ENCODE assay signal across 1 cellular context in the genomic region with DNA sequence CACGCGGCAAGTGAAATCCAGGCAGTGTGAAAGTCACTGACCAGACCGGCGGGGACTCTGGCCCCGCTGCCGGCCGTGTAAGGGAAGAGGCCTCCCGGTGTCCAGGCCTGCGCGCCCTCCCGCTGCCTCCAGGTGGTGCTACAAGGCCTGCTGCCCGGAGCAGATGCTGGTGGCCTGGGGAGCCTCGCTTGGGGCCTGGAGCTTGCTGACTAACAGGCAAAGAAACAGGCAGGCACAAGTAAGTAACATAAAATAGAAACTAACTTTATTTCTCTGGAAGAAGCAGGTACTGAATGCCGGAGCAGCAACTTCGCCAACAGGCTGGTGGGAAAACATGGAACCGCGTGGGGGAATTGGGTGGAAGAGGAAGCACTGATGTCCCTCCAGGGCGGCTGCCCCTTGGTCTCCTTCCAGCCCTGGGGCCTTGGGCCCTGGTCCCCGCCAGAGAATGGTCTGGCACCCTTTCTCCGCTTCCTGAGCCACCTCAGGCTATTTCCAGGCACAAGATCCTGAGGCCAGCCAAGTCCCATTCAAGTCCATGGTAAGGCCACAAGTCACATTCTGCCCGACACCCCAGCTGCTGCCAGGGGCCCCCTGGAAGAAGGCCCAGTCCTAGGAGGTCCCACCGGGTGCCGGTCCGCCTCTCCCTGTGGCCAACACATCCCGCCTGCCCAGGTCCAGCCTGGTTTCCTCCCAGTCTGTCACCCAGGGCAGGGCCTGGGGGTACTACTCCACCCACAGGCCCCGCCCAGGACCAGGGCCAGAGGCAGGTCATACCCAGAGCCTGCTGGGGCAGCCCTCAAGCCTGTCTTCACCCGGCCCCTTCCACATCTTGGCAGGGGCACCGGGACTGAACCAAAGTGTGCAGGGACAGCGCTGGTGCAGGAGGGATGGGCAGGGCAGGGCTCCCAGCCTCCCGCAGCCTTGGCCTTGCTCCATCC.
A peak's percentile ranks its signal among the peaks of the same experiment; 100 is the strongest.
TF ChIP-seq lines count a peak whose summit lies in the region.

No MANE protein-coding gene starts in this region.

TF ChIP-seq in HepG2, 621 proteins besides CTCF, POLR2A, EP300 and RAD21 (continued from another document and continues in another):
- TF ChIP-seq, protein P1, sequence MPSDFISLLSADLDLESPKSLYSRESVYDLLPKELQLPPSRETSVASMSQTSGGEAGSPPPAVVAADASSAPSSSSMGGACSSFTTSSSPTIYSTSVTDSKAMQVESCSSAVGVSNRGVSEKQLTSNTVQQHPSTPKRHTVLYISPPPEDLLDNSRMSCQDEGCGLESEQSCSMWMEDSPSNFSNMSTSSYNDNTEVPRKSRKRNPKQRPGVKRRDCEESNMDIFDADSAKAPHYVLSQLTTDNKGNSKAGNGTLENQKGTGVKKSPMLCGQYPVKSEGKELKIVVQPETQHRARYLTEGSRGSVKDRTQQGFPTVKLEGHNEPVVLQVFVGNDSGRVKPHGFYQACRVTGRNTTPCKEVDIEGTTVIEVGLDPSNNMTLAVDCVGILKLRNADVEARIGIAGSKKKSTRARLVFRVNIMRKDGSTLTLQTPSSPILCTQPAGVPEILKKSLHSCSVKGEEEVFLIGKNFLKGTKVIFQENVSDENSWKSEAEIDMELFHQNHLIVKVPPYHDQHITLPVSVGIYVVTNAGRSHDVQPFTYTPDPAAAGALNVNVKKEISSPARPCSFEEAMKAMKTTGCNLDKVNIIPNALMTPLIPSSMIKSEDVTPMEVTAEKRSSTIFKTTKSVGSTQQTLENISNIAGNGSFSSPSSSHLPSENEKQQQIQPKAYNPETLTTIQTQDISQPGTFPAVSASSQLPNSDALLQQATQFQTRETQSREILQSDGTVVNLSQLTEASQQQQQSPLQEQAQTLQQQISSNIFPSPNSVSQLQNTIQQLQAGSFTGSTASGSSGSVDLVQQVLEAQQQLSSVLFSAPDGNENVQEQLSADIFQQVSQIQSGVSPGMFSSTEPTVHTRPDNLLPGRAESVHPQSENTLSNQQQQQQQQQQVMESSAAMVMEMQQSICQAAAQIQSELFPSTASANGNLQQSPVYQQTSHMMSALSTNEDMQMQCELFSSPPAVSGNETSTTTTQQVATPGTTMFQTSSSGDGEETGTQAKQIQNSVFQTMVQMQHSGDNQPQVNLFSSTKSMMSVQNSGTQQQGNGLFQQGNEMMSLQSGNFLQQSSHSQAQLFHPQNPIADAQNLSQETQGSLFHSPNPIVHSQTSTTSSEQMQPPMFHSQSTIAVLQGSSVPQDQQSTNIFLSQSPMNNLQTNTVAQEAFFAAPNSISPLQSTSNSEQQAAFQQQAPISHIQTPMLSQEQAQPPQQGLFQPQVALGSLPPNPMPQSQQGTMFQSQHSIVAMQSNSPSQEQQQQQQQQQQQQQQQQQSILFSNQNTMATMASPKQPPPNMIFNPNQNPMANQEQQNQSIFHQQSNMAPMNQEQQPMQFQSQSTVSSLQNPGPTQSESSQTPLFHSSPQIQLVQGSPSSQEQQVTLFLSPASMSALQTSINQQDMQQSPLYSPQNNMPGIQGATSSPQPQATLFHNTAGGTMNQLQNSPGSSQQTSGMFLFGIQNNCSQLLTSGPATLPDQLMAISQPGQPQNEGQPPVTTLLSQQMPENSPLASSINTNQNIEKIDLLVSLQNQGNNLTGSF (CRISPR knock-in tag; IDR thresholded peaks at IDR 0.05) = no peak
- TF ChIP-seq TIGD3 (CRISPR knock-in tag; IDR thresholded peaks at IDR 0.05; ENCODE audit: borderline replicate concordance) (no peak), ZNF292 (CRISPR knock-in tag; IDR thresholded peaks at IDR 0.05; ENCODE audit: borderline replicate concordance, low read depth) (no peak), YEATS2 (CRISPR knock-in tag; IDR thresholded peaks at IDR 0.05; ENCODE audit: borderline replicate concordance) (no peak), CBFB (CRISPR knock-in tag; IDR thresholded peaks at IDR 0.05) (no peak), NFE2L1 (CRISPR knock-in tag; IDR thresholded peaks at IDR 0.05; ENCODE audit: borderline replicate concordance) (no peak), KDM5A (IDR thresholded peaks at IDR 0.05; ENCODE audit: borderline replicate concordance, low read length) (no peak), ELF1 (CRISPR knock-in tag; IDR thresholded peaks at IDR 0.05) (no peak), ATF1 (CRISPR knock-in tag; IDR thresholded peaks at IDR 0.05) (no peak), ZNF782 (CRISPR knock-in tag; IDR thresholded peaks at IDR 0.05; ENCODE audit: borderline replicate concordance) (no peak), TP53 (CRISPR knock-in tag; conservative IDR thresholded peaks at IDR 0.05) (no peak), THAP11 (CRISPR knock-in tag; IDR thresholded peaks at IDR 0.05) (0 out of 2 replicates have a peak, but pooled peaks have one; percentile 33), RAD51 (IDR thresholded peaks at IDR 0.05; ENCODE audit: borderline replicate concordance) (no peak), ZNF703 (CRISPR knock-in tag; IDR thresholded peaks at IDR 0.05; ENCODE audit: borderline replicate concordance) (no peak), UBTF (CRISPR knock-in tag; IDR thresholded peaks at IDR 0.05) (peak; percentile 54), ZNF616 (CRISPR knock-in tag; IDR thresholded peaks at IDR 0.05; ENCODE audit: low read depth) (no peak), ZNF180 (CRISPR knock-in tag; IDR thresholded peaks at IDR 0.05; ENCODE audit: borderline replicate concordance, low read depth) (no peak), PRMT3 (CRISPR knock-in tag; IDR thresholded peaks at IDR 0.05; ENCODE audit: borderline replicate concordance, low read depth) (no peak), AKAP8 (CRISPR knock-in tag; IDR thresholded peaks at IDR 0.05) (no peak), NR2C2 (CRISPR knock-in tag; IDR thresholded peaks at IDR 0.05; ENCODE audit: borderline replicate concordance) (no peak), ZNF501 (CRISPR knock-in tag; IDR thresholded peaks at IDR 0.05) (peak; percentile 81)
- TF ChIP-seq, protein P2, sequence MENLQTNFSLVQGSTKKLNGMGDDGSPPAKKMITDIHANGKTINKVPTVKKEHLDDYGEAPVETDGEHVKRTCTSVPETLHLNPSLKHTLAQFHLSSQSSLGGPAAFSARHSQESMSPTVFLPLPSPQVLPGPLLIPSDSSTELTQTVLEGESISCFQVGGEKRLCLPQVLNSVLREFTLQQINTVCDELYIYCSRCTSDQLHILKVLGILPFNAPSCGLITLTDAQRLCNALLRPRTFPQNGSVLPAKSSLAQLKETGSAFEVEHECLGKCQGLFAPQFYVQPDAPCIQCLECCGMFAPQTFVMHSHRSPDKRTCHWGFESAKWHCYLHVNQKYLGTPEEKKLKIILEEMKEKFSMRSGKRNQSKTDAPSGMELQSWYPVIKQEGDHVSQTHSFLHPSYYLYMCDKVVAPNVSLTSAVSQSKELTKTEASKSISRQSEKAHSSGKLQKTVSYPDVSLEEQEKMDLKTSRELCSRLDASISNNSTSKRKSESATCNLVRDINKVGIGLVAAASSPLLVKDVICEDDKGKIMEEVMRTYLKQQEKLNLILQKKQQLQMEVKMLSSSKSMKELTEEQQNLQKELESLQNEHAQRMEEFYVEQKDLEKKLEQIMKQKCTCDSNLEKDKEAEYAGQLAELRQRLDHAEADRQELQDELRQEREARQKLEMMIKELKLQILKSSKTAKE (CRISPR knock-in tag; IDR thresholded peaks at IDR 0.05; ENCODE audit: borderline replicate concordance) = no peak
- TF ChIP-seq, protein P3, sequence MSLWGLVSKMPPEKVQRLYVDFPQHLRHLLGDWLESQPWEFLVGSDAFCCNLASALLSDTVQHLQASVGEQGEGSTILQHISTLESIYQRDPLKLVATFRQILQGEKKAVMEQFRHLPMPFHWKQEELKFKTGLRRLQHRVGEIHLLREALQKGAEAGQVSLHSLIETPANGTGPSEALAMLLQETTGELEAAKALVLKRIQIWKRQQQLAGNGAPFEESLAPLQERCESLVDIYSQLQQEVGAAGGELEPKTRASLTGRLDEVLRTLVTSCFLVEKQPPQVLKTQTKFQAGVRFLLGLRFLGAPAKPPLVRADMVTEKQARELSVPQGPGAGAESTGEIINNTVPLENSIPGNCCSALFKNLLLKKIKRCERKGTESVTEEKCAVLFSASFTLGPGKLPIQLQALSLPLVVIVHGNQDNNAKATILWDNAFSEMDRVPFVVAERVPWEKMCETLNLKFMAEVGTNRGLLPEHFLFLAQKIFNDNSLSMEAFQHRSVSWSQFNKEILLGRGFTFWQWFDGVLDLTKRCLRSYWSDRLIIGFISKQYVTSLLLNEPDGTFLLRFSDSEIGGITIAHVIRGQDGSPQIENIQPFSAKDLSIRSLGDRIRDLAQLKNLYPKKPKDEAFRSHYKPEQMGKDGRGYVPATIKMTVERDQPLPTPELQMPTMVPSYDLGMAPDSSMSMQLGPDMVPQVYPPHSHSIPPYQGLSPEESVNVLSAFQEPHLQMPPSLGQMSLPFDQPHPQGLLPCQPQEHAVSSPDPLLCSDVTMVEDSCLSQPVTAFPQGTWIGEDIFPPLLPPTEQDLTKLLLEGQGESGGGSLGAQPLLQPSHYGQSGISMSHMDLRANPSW (CRISPR knock-in tag; IDR thresholded peaks at IDR 0.05; ENCODE audit: borderline replicate concordance) = no peak
- TF ChIP-seq, protein P4, sequence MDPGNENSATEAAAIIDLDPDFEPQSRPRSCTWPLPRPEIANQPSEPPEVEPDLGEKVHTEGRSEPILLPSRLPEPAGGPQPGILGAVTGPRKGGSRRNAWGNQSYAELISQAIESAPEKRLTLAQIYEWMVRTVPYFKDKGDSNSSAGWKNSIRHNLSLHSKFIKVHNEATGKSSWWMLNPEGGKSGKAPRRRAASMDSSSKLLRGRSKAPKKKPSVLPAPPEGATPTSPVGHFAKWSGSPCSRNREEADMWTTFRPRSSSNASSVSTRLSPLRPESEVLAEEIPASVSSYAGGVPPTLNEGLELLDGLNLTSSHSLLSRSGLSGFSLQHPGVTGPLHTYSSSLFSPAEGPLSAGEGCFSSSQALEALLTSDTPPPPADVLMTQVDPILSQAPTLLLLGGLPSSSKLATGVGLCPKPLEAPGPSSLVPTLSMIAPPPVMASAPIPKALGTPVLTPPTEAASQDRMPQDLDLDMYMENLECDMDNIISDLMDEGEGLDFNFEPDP (CRISPR knock-in tag; conservative IDR thresholded peaks at IDR 0.05) = no peak
- TF ChIP-seq, protein P5, sequence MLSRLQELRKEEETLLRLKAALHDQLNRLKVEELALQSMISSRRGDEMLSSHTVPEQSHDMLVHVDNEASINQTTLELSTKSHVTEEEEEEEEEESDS (CRISPR knock-in tag; IDR thresholded peaks at IDR 0.05; ENCODE audit: borderline replicate concordance) = no peak
- TF ChIP-seq, protein P6, sequence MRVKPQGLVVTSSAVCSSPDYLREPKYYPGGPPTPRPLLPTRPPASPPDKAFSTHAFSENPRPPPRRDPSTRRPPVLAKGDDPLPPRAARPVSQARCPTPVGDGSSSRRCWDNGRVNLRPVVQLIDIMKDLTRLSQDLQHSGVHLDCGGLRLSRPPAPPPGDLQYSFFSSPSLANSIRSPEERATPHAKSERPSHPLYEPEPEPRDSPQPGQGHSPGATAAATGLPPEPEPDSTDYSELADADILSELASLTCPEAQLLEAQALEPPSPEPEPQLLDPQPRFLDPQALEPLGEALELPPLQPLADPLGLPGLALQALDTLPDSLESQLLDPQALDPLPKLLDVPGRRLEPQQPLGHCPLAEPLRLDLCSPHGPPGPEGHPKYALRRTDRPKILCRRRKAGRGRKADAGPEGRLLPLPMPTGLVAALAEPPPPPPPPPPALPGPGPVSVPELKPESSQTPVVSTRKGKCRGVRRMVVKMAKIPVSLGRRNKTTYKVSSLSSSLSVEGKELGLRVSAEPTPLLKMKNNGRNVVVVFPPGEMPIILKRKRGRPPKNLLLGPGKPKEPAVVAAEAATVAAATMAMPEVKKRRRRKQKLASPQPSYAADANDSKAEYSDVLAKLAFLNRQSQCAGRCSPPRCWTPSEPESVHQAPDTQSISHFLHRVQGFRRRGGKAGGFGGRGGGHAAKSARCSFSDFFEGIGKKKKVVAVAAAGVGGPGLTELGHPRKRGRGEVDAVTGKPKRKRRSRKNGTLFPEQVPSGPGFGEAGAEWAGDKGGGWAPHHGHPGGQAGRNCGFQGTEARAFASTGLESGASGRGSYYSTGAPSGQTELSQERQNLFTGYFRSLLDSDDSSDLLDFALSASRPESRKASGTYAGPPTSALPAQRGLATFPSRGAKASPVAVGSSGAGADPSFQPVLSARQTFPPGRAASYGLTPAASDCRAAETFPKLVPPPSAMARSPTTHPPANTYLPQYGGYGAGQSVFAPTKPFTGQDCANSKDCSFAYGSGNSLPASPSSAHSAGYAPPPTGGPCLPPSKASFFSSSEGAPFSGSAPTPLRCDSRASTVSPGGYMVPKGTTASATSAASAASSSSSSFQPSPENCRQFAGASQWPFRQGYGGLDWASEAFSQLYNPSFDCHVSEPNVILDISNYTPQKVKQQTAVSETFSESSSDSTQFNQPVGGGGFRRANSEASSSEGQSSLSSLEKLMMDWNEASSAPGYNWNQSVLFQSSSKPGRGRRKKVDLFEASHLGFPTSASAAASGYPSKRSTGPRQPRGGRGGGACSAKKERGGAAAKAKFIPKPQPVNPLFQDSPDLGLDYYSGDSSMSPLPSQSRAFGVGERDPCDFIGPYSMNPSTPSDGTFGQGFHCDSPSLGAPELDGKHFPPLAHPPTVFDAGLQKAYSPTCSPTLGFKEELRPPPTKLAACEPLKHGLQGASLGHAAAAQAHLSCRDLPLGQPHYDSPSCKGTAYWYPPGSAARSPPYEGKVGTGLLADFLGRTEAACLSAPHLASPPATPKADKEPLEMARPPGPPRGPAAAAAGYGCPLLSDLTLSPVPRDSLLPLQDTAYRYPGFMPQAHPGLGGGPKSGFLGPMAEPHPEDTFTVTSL (CRISPR knock-in tag; IDR thresholded peaks at IDR 0.05; ENCODE audit: borderline replicate concordance) = no peak
- TF ChIP-seq, protein P7, sequence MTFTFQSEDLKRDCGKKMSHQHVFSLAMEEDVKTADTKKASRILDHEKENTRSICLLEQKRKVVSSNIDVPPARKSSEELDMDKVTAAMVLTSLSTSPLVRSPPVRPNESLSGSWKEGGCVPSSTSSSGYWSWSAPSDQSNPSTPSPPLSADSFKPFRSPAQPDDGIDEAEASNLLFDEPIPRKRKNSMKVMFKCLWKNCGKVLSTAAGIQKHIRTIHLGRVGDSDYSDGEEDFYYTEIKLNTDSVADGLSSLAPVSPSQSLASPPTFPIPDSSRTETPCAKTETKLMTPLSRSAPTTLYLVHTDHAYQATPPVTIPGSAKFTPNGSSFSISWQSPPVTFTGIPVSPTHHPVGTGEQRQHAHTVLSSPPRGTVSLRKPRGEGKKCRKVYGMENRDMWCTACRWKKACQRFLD (CRISPR knock-in tag; IDR thresholded peaks at IDR 0.05; ENCODE audit: borderline replicate concordance) = no peak
